In genomic region chr15:47812436-47813109, GRCh38 we compare ENCODE assay signal across 12 cellular contexts.
A peak's percentile ranks its signal among the peaks of the same experiment; 100 is the strongest.
DNase-seq lines count a peak whose midpoint lies in the region; ATAC-seq, FAIRE-seq and TF ChIP-seq lines count a peak whose summit lies in the region.
"Had no signal": no experiment of that assay in that cellular context is flagged by ENCODE, and none has a peak within 500 bp of the region (broad histone marks: within the 10 kb centered on the region; RNA-seq: fewer than 3 reads in every experiment).

No MANE protein-coding gene starts in this region.

- peaks cover 0 to 4% (median 2%) of the 10 kb centered on the region in 3 donors for H3K4me1 Mint-ChIP-seq in T-cell
- peaks cover 4% of the 10 kb centered on the region for H3K4me1 Mint-ChIP-seq in activated naive CD4-positive, alpha-beta T cell treated with anti-CD3 and anti-CD28 coated beads, Interleukin-2, amount 10 ng/mL, durations not matched to agents 7 days and 5 days
- H3K4me1 Mint-ChIP-seq: activated naive CD4-positive, alpha-beta T cell treated with anti-CD3 and anti-CD28 coated beads, Interleukin-2, amount 50 U/mL, for 24 hours had no signal

- POLR2A ChIA-PET in T-cell (lab: Charles Lee) = no interaction called here

- H3K79me2 ChIP-seq in keratinocyte (ENCODE audit: control insufficient read depth, insufficient read depth, low read length) = no peaks in the 10 kb centered on the region

- H3K4me3 Mint-ChIP-seq in T-cell = no peak overlapping the region
- no peak overlapping the region for H3K4me3 Mint-ChIP-seq in activated naive CD4-positive, alpha-beta T cell treated with anti-CD3 and anti-CD28 coated beads, Interleukin-2, amount 10 ng/mL, durations not matched to agents 7 days and 5 days
- H3K4me3 Mint-ChIP-seq: activated naive CD4-positive, alpha-beta T cell treated with anti-CD3 and anti-CD28 coated beads, Interleukin-2, amount 50 U/mL, for 24 hours; neural crest cell had no signal

- H3K4me1 ChIP-seq in keratinocyte (ENCODE audit: control insufficient read depth, extremely low read depth, insufficient read depth, low read length) = peaks cover 35% of the 10 kb centered on the region

- no peaks in the 10 kb centered on the region for H3K9me3 ChIP-seq in keratinocyte (ENCODE audit: control insufficient read depth, low read depth, low read length)
- H3K9me3 ChIP-seq: thyroid gland had no signal

- TF ChIP-seq POLR2A in GM12892 (IDR thresholded peaks at IDR 0.05; ENCODE audit: low read depth, low read length) = no peak

- no peaks in the 10 kb centered on the region for H3K27me3 Mint-ChIP-seq in T-cell
- H3K27me3 Mint-ChIP-seq in activated naive CD4-positive, alpha-beta T cell treated with anti-CD3 and anti-CD28 coated beads, Interleukin-2, amount 10 ng/mL, durations not matched to agents 7 days and 5 days = no peaks in the 10 kb centered on the region
- H3K27me3 Mint-ChIP-seq: activated naive CD4-positive, alpha-beta T cell treated with anti-CD3 and anti-CD28 coated beads, Interleukin-2, amount 50 U/mL, for 24 hours had no signal

- TF ChIP-seq CTCF in keratinocyte (optimal IDR thresholded peaks at IDR 0.05 in 1 of 3, IDR thresholded peaks at IDR 0.05 in 1 of 3, conservative IDR thresholded peaks at IDR 0.05 in 1 of 3; ENCODE audit: extremely low read depth in 1 of 3, insufficient read depth in 2 of 3, low read length in 3 of 3) = no peak

- DNase-seq in GM12892 (ENCODE audit: insufficient read length) = no peak
- DNase-seq in HTR-8/SVneo (ENCODE audit: insufficient read length, low spot score) = peak; percentile 60
- DNase-seq in keratinocyte (ENCODE audit: low read depth, low spot score) = peak; percentile 85
- no peak for DNase-seq in activated naive CD4-positive, alpha-beta T cell treated with Interleukin-2 at 50 U/mL for 16 hours
- DNase-seq in left ventricle myocardium superior = no peak
- no peak for DNase-seq in T-cell
- no peak for DNase-seq in activated naive CD4-positive, alpha-beta T cell treated with anti-CD3 and anti-CD28 coated beads, Interleukin-2, amount 10 ng/mL, durations not matched to agents 7 days and 5 days

- peak; percentile 93 for FAIRE-seq in GM12892 (lab: Jason Lieb, UNC)
- FAIRE-seq in HTR-8/SVneo (lab: Jason Lieb, UNC) = peak; percentile 63
- FAIRE-seq in keratinocyte (lab: Jason Lieb, UNC) = peak; percentile 97
- FAIRE-seq: G401.6 had no signal

- no peaks in the 10 kb centered on the region for H3K36me3 ChIP-seq in keratinocyte (ENCODE audit: control insufficient read depth in 2 of 2, extremely low read depth in 1 of 2, insufficient read depth in 2 of 2, low read length in 2 of 2)
- H3K36me3 ChIP-seq: thyroid gland had no signal

- H3K9me1 ChIP-seq in keratinocyte (ENCODE audit: control insufficient read depth, extremely low read depth, insufficient read depth, low read length) = no peaks in the 10 kb centered on the region

- dilution Hi-C loops in keratinocyte (cut with MboI; ENCODE audit: extremely low pct_ligation_motif_present, low sequenced_read_pairs) = no loop called here

- ATAC-seq in GM21723 (IDR thresholded peaks at IDR 0.05; ENCODE audit: unreplicated experiment) (peak; percentile 58), left ventricle myocardium superior (no peak), T-cell (replicated peaks in 1 of 4) (no peak)

- peak overlapping the region; percentile 69 for H3K4me2 ChIP-seq in keratinocyte (ENCODE audit: control insufficient read depth, extremely low read depth, insufficient read depth, low read depth, low read length)

- no peaks in the 10 kb centered on the region for H4K20me1 ChIP-seq in keratinocyte (ENCODE audit: control insufficient read depth, extremely low read depth, insufficient read depth, low read length)

- H3K27ac ChIP-seq in keratinocyte (ENCODE audit: control insufficient read depth, insufficient read depth, low read length) = peak overlapping the region; percentile 57

- no peaks in the 10 kb centered on the region for H3K9me3 Mint-ChIP-seq in T-cell
- H3K9me3 Mint-ChIP-seq in activated naive CD4-positive, alpha-beta T cell treated with anti-CD3 and anti-CD28 coated beads, Interleukin-2, amount 10 ng/mL, durations not matched to agents 7 days and 5 days = no peaks in the 10 kb centered on the region
- H3K9me3 Mint-ChIP-seq: activated naive CD4-positive, alpha-beta T cell treated with anti-CD3 and anti-CD28 coated beads, Interleukin-2, amount 50 U/mL, for 24 hours; neural crest cell had no signal

- CTCF ChIA-PET in T-cell (lab: Charles Lee) = no interaction called here
- CTCF ChIA-PET in activated naive CD4-positive, alpha-beta T cell treated with anti-CD3 and anti-CD28 coated beads, Interleukin-2, amount 10 ng/mL, durations not matched to agents 7 days and 5 days (lab: Charles Lee) = no interaction called here

- no peaks in the 10 kb centered on the region for H3K36me3 Mint-ChIP-seq in T-cell
- no peaks in the 10 kb centered on the region for H3K36me3 Mint-ChIP-seq in activated naive CD4-positive, alpha-beta T cell treated with anti-CD3 and anti-CD28 coated beads, Interleukin-2, amount 10 ng/mL, durations not matched to agents 7 days and 5 days
- H3K36me3 Mint-ChIP-seq: activated naive CD4-positive, alpha-beta T cell treated with anti-CD3 and anti-CD28 coated beads, Interleukin-2, amount 50 U/mL, for 24 hours had no signal

- no peaks in the 10 kb centered on the region for H3K27me3 ChIP-seq in keratinocyte (ENCODE audit: control insufficient read depth, extremely low read depth, insufficient read depth, low read length)
- H3K27me3 ChIP-seq: thyroid gland had no signal

- no peak overlapping the region for H3K4me3 ChIP-seq in keratinocyte (ENCODE audit: control insufficient read depth in 2 of 3, extremely low read depth in 1 of 3, insufficient read depth in 2 of 3, low read depth in 1 of 3, low read length in 3 of 3)
- H3K4me3 ChIP-seq: thyroid gland had no signal

- H2AFZ ChIP-seq in keratinocyte (ENCODE audit: control insufficient read depth, low read length) = peak overlapping the region; percentile 1

- no peak overlapping the region for H3K27ac Mint-ChIP-seq in T-cell
- no peak overlapping the region for H3K27ac Mint-ChIP-seq in activated naive CD4-positive, alpha-beta T cell treated with anti-CD3 and anti-CD28 coated beads, Interleukin-2, amount 10 ng/mL, durations not matched to agents 7 days and 5 days
- H3K27ac Mint-ChIP-seq: activated naive CD4-positive, alpha-beta T cell treated with anti-CD3 and anti-CD28 coated beads, Interleukin-2, amount 50 U/mL, for 24 hours had no signal

- intact Hi-C loops in left ventricle myocardium superior (cut with micrococcal nuclease) = no loop called here

- H3K9ac ChIP-seq in keratinocyte (ENCODE audit: control insufficient read depth, extremely low read depth, insufficient read depth, low read length) = no peak overlapping the region

Comparison
In these comparisons a context has a peak if more than half of its experiments do, and no peak if none do; other contexts are left out.
1. DNase-seq: peak in HTR-8/SVneo (single experiment) and keratinocyte (single experiment); none in GM12892 (single experiment), activated naive CD4-positive, alpha-beta T cell treated with Interleukin-2 at 50 U/mL for 16 hours (single experiment), left ventricle myocardium superior (single experiment), T-cell (0 of 34) and activated naive CD4-positive, alpha-beta T cell treated with anti-CD3 and anti-CD28 coated beads, Interleukin-2, amount 10 ng/mL, durations not matched to agents 7 days and 5 days (single experiment).